14 cellular contexts compared by ENCODE assay signal in genomic region chr3:32758375-32758753, GRCh38. TPM values are rescaled to one million over a fixed set of nuclear protein-coding genes. Genes with fewer than 3 reads are reported as not detected.
DNase-seq lines count a peak whose midpoint lies in the region; ATAC-seq and TF ChIP-seq lines count a peak whose summit lies in the region.
"Had no signal": no experiment of that assay in that cellular context is flagged by ENCODE, and none has a peak within 500 bp of the region (broad histone marks: within the 10 kb centered on the region; RNA-seq: fewer than 3 reads in every experiment).

No MANE protein-coding gene starts in this region.

- H3K4me2 ChIP-seq in BLaER1 treated with 17β-estradiol and CSF1 and Interleukin-3, amounts not matched to agents 10 nM and 100 nM: peak overlapping the region; percentile 28 to 73 (median 52); a peak in 21 of 22 replicates
- no peak overlapping the region for H3K4me2 ChIP-seq in MM.1S (ENCODE audit: low read depth, low read length)

- H3K36me3 ChIP-seq in BLaER1 treated with 17β-estradiol and CSF1 and Interleukin-3, amounts not matched to agents 10 nM and 100 nM: peaks cover 26 to 45% (median 35%) of the 10 kb centered on the region in 11 experiments
- no peaks in the 10 kb centered on the region for H3K36me3 ChIP-seq in MM.1S (replicated peaks; ENCODE audit: insufficient read depth, low read length)

- peaks cover 40 to 53% (median 44%) of the 10 kb centered on the region in 10 experiments for H3K4me1 ChIP-seq in BLaER1 treated with 17β-estradiol and CSF1 and Interleukin-3, amounts not matched to agents 10 nM and 100 nM
- no peaks in the 10 kb centered on the region for H3K4me1 ChIP-seq in MM.1S (ENCODE audit: low read length)
- H3K4me1 ChIP-seq: parathyroid adenoma had no signal

- no peak for DNase-seq in HL-60 (ENCODE audit: low read depth in 1 of 2, low spot score in 1 of 2)
- DNase-seq in SKM-1 treated with dmso at 0.1 percent for 144 hours (lab: John Stamatoyannopoulos, UW; ENCODE audit: unreplicated experiment): peak; percentile 66
- peak; percentile 8 for DNase-seq in fibroblast of the aortic adventitia (ENCODE audit: low read depth)
- DNase-seq in NCI-H2196 (lab: John Stamatoyannopoulos, UW; ENCODE audit: unreplicated experiment): no peak
- no peak for DNase-seq in MM.1S
- DNase-seq in ureter (ENCODE audit: low spot score): no peak
- DNase-seq: activated naive CD4-positive, alpha-beta T cell treated with anti-CD3 and anti-CD28 coated beads for 36 hours; central memory CD4-positive, alpha-beta T cell; NCI-H2107; NCI-H774; Right ventricle myocardium superior had no signal

- no peaks in the 10 kb centered on the region for H4K20me1 ChIP-seq in BLaER1 treated with 17β-estradiol and CSF1 and Interleukin-3, amounts not matched to agents 10 nM and 100 nM
- no peaks in the 10 kb centered on the region for H4K20me1 ChIP-seq in MM.1S (ENCODE audit: insufficient read depth, low read length)

- H3K9me2 ChIP-seq in MM.1S (replicated peaks; ENCODE audit: insufficient read depth, low read length): no peaks in the 10 kb centered on the region

- H2AFZ ChIP-seq in MM.1S (ENCODE audit: low read length): no peak overlapping the region
- H2AFZ ChIP-seq: parathyroid adenoma had no signal

- no peaks in the 10 kb centered on the region for H3F3A ChIP-seq in MM.1S (ENCODE audit: insufficient read depth, low read length)

- H3K27ac ChIP-seq in BLaER1 treated with 17β-estradiol and CSF1 and Interleukin-3, amounts not matched to agents 10 nM and 100 nM: peak overlapping the region; percentile 3 to 74 (median 55); a peak in 21 of 22 replicates
- peak overlapping the region; percentile 74 for H3K27ac ChIP-seq in HL-60 (replicated peaks)
- no peak overlapping the region for H3K27ac ChIP-seq in MM.1S (ENCODE audit: low read length)
- H3K27ac ChIP-seq: parathyroid adenoma had no signal

- no peaks in the 10 kb centered on the region for H3K9me3 ChIP-seq in BLaER1 treated with 17β-estradiol and CSF1 and Interleukin-3, amounts not matched to agents 10 nM and 100 nM (replicated peaks in 1 of 11)
- no peaks in the 10 kb centered on the region for H3K9me3 ChIP-seq in MM.1S (replicated peaks; ENCODE audit: insufficient read depth, low read length)

- ATAC-seq in GM21619 (IDR thresholded peaks at IDR 0.05; ENCODE audit: unreplicated experiment): no peak

- no peaks in the 10 kb centered on the region for H3K79me2 ChIP-seq in MM.1S (ENCODE audit: low read length)
- H3K79me2 ChIP-seq: parathyroid adenoma had no signal

- no peaks in the 10 kb centered on the region for H3K27me3 ChIP-seq in BLaER1 treated with 17β-estradiol and CSF1 and Interleukin-3, amounts not matched to agents 10 nM and 100 nM
- no peaks in the 10 kb centered on the region for H3K27me3 ChIP-seq in HL-60 (ENCODE audit: insufficient read depth, poor library complexity, severe bottlenecking)
- no peaks in the 10 kb centered on the region for H3K27me3 ChIP-seq in MM.1S (replicated peaks; ENCODE audit: insufficient read depth, low read length)

- no peak for TF ChIP-seq CTCF in HL-60 (IDR thresholded peaks at IDR 0.05; ENCODE audit: insufficient read depth, low read length)
- TF ChIP-seq CTCF in fibroblast of the aortic adventitia (IDR thresholded peaks at IDR 0.05; ENCODE audit: insufficient read depth, low read length): no peak
- TF ChIP-seq CTCF in MM.1S (IDR thresholded peaks at IDR 0.05; ENCODE audit: low read length): no peak

- H3K4me3 ChIP-seq in BLaER1 treated with 17β-estradiol and CSF1 and Interleukin-3, amounts not matched to agents 10 nM and 100 nM: no peak overlapping the region; a peak in 1 of 20 replicates
- H3K4me3 ChIP-seq in HL-60 (replicated peaks; ENCODE audit: insufficient read depth, low read length) (no peak overlapping the region), fibroblast of the aortic adventitia (ENCODE audit: low read depth, low read length) (no peak overlapping the region), MM.1S (ENCODE audit: low read length) (no peak overlapping the region)

- H3K9ac ChIP-seq in BLaER1 treated with 17β-estradiol and CSF1 and Interleukin-3, amounts not matched to agents 10 nM and 100 nM: peak overlapping the region in 5 of 11 experiments; percentile 6 to 57 (median 33); a peak in 5 of 22 replicates
- H3K9ac ChIP-seq in MM.1S (ENCODE audit: low read length): no peak overlapping the region
- H3K9ac ChIP-seq: parathyroid adenoma had no signal

RNA-seq across cellular contexts. Expression of gene TRIM71, which starts 59.4 kb away (rescaled TPM):
- not detected in 2 replicates for total RNA-seq in fibroblast of the aortic adventitia (ENCODE audit: low replicate concordance)
- not detected for total RNA-seq in ureter
- total RNA-seq: Right ventricle myocardium superior had no signal

Comparison
In these comparisons a context has a peak if more than half of its experiments do, and no peak if none do; other contexts are left out.
1. DNase-seq: peak in SKM-1 treated with dmso at 0.1 percent for 144 hours (single experiment) and fibroblast of the aortic adventitia (single experiment); none in HL-60 (0 of 2), NCI-H2196 (single experiment), MM.1S (single experiment) and ureter (single experiment).